In genomic region chr9:136654820-136655219, GRCh38 we compare ENCODE assay signal across 31 cellular contexts. TPM values are rescaled to one million over a fixed set of nuclear protein-coding genes. Genes with fewer than 3 reads are reported as not detected.
DNase-seq lines count a peak whose midpoint lies in the region; ATAC-seq and TF ChIP-seq lines count a peak whose summit lies in the region.
"Had no signal": no experiment of that assay in that cellular context is flagged by ENCODE, and none has a peak within 500 bp of the region (broad histone marks: within the 10 kb centered on the region; RNA-seq: fewer than 3 reads in every experiment).

No MANE protein-coding gene starts in this region.

- WGBS in heart left ventricle, 4 donors = 66 to 82% (median 71%) methylated on average over 5 to 9 of the region's 9 CpGs
- WGBS in gastroesophageal sphincter (ENCODE audit: low coverage in 1 of 2), 2 donors = no CpG with 5 or more reads among the region's 9 CpGs

- H3K36me3 Mint-ChIP-seq in activated naive CD4-positive, alpha-beta T cell treated with anti-CD3 and anti-CD28 coated beads, Interleukin-2, amount 10 ng/mL, durations not matched to agents 7 days and 5 days = no peaks in the 10 kb centered on the region
- H3K36me3 Mint-ChIP-seq: activated CD4-positive, alpha-beta memory T cell treated with anti-CD3 and anti-CD28 coated beads for 36 hours; CD4-positive, alpha-beta memory T cell; memory B cell had no signal

- H3K9me2 ChIP-seq in PC-9 (ENCODE audit: insufficient read depth) = no peaks in the 10 kb centered on the region

- H3K36me3 ChIP-seq in heart left ventricle (no peaks in the 10 kb centered on the region), gastroesophageal sphincter (no peaks in the 10 kb centered on the region), parathyroid adenoma (ENCODE audit: control insufficient read depth, insufficient read depth, low read length) (no peaks in the 10 kb centered on the region), PC-9 (ENCODE audit: low read depth) (no peaks in the 10 kb centered on the region)
- H3K36me3 ChIP-seq: brain microvascular endothelial cell, uterus had no signal

- no peaks in the 10 kb centered on the region for H3K9me3 Mint-ChIP-seq in activated naive CD4-positive, alpha-beta T cell treated with anti-CD3 and anti-CD28 coated beads, Interleukin-2, amount 10 ng/mL, durations not matched to agents 7 days and 5 days
- H3K9me3 Mint-ChIP-seq: activated CD4-positive, alpha-beta memory T cell treated with anti-CD3 and anti-CD28 coated beads for 36 hours; CD4-positive, alpha-beta memory T cell; memory B cell; nephron progenitor cell; T-helper 2 cell treated with Interferon-gamma antibody and Interleukin-4, amounts not matched to agents 5 μg/mL and 100 μg/mL, for 36 hours had no signal

- H3K27ac ChIP-seq in heart left ventricle (peak overlapping the region; percentile 74 to 99 (median 94)), gastroesophageal sphincter (peak overlapping the region in 3 of 4 donors; percentile 51 to 72 (median 70)), parathyroid adenoma (peak overlapping the region; percentile 24), temporal lobe (ENCODE audit: low read depth, low read length) (peak overlapping the region; percentile 17), PC-9 (no peak overlapping the region)
- H3K27ac ChIP-seq: brain microvascular endothelial cell, KMS-11 had no signal

- CTCF ChIA-PET in PC-9 (lab: Charles Lee) = no interaction called here
- CTCF ChIA-PET in activated naive CD4-positive, alpha-beta T cell treated with anti-CD3 and anti-CD28 coated beads, Interleukin-2, amount 10 ng/mL, durations not matched to agents 7 days and 5 days (lab: Charles Lee) = no interaction called here

- no peak for TF ChIP-seq POLR2A in heart left ventricle (IDR thresholded peaks at IDR 0.05)
- no peak for TF ChIP-seq POLR2A in gastroesophageal sphincter (IDR thresholded peaks at IDR 0.05)

- no peaks in the 10 kb centered on the region for H3K79me2 ChIP-seq in parathyroid adenoma
- no peaks in the 10 kb centered on the region for H3K79me2 ChIP-seq in PC-9 (ENCODE audit: low read depth)

- TF ChIP-seq EP300 in gastroesophageal sphincter (IDR thresholded peaks at IDR 0.05) = no peak

- POLR2A ChIA-PET in PC-9 (lab: Charles Lee; ENCODE audit: unreplicated experiment) = no interaction called here

- BruUV-seq in PC-9 (replicated peaks; lab: Mats Ljungman, UMichigan) = no TSS peak

- TF ChIP-seq CTCF in heart left ventricle (IDR thresholded peaks at IDR 0.05) = no peak
- TF ChIP-seq CTCF in gastroesophageal sphincter (IDR thresholded peaks at IDR 0.05) = no peak
- TF ChIP-seq CTCF in parathyroid adenoma (IDR thresholded peaks at IDR 0.05) = no peak
- no peak for TF ChIP-seq CTCF in PC-9 (conservative IDR thresholded peaks at IDR 0.05)

- peaks cover 0 to 45% (median 0%) of the 10 kb centered on the region in 9 donors for H3K27me3 ChIP-seq in heart left ventricle
- H3K27me3 ChIP-seq in gastroesophageal sphincter = peaks cover 51% of the 10 kb centered on the region
- no peaks in the 10 kb centered on the region for H3K27me3 ChIP-seq in parathyroid adenoma (ENCODE audit: control insufficient read depth, insufficient read depth, low read length)
- peaks cover 24% of the 10 kb centered on the region; the same call in 1 of the 2 replicates for H3K27me3 ChIP-seq in PC-9 (ENCODE audit: insufficient read depth, low read depth)
- H3K27me3 ChIP-seq: brain microvascular endothelial cell, uterus had no signal

- no peak overlapping the region for H3K4me3 ChIP-seq in heart left ventricle
- no peak overlapping the region for H3K4me3 ChIP-seq in gastroesophageal sphincter
- H3K4me3 ChIP-seq in parathyroid adenoma (ENCODE audit: low read depth, low read length) = no peak overlapping the region
- no peak overlapping the region for H3K4me3 ChIP-seq in PC-9
- H3K4me3 ChIP-seq: dorsolateral prefrontal cortex, uterus had no signal

- H3K4me3 Mint-ChIP-seq in activated naive CD4-positive, alpha-beta T cell treated with anti-CD3 and anti-CD28 coated beads, Interleukin-2, amount 10 ng/mL, durations not matched to agents 7 days and 5 days = no peak overlapping the region
- H3K4me3 Mint-ChIP-seq: activated CD4-positive, alpha-beta memory T cell treated with anti-CD3 and anti-CD28 coated beads for 36 hours; CD4-positive, alpha-beta memory T cell; memory B cell; nephron progenitor cell; T-helper 2 cell treated with Interferon-gamma antibody and Interleukin-4, amounts not matched to agents 5 μg/mL and 100 μg/mL, for 36 hours had no signal

- peaks cover 81% of the 10 kb centered on the region for H3K27me3 Mint-ChIP-seq in activated naive CD4-positive, alpha-beta T cell treated with anti-CD3 and anti-CD28 coated beads, Interleukin-2, amount 10 ng/mL, durations not matched to agents 7 days and 5 days

- DNase-seq in heart left ventricle (peak in 2 of 5 donors; percentile 8 to 27), cardiac septum (ENCODE audit: low spot score) (no peak), PC-9 (no peak)
- no peak for DNase-seq in activated naive CD4-positive, alpha-beta T cell treated with anti-CD3 and anti-CD28 coated beads, Interleukin-2, amount 10 ng/mL, durations not matched to agents 7 days and 5 days
- DNase-seq: 8988T; activated CD4-positive, alpha-beta memory T cell treated with anti-CD3 and anti-CD28 coated beads for 36 hours; activated CD4-positive, alpha-beta T cell treated with anti-CD3 and anti-CD28 coated beads for 1 hour; activated CD8-positive, alpha-beta memory T cell treated with anti-CD3 and anti-CD28 coated beads, Interleukin-2, amount 50 U/mL, for 48 hours; activated naive CD4-positive, alpha-beta T cell treated with anti-CD3 and anti-CD28 coated beads, Interleukin-2, amount 50 U/mL, for 16 hours; amniotic stem cell; brain microvascular endothelial cell; CD4-positive, alpha-beta memory T cell; DND-41; dorsolateral prefrontal cortex; GF-D8; NCI-H1417; NCI-H2029; NCI-H526; SHP77 treated with DMSO at 0.1 percent for 48 hours; stimulated activated CD4-positive, alpha-beta T cell treated with anti-CD3 and anti-CD28 coated beads, Interleukin-4, amount 100 ng/mL, for 24 hours had no signal

- intact Hi-C loops in heart left ventricle (cut with DNase I) (no loop called here), cardiac septum (cut with DNase I) (no loop called here), PC-9 (cut with micrococcal nuclease; ENCODE audit: unreplicated experiment) (no loop called here)

- peaks cover 0 to 51% (median 22%) of the 10 kb centered on the region in 12 donors for H3K4me1 ChIP-seq in heart left ventricle
- H3K4me1 ChIP-seq in gastroesophageal sphincter = peaks cover 0 to 25% (median 0%) of the 10 kb centered on the region in 3 donors
- H3K4me1 ChIP-seq in parathyroid adenoma = no peaks in the 10 kb centered on the region
- H3K4me1 ChIP-seq in PC-9 (replicated peaks; ENCODE audit: insufficient read depth) = no peaks in the 10 kb centered on the region; the same call in 1 of the 2 replicates
- H3K4me1 ChIP-seq: uterus had no signal

- H3F3A ChIP-seq in PC-9 (ENCODE audit: insufficient read depth, low read depth) = no peaks in the 10 kb centered on the region

- peaks cover 9% of the 10 kb centered on the region for H3K4me1 Mint-ChIP-seq in activated naive CD4-positive, alpha-beta T cell treated with anti-CD3 and anti-CD28 coated beads, Interleukin-2, amount 10 ng/mL, durations not matched to agents 7 days and 5 days

- H3K9me3 ChIP-seq in heart left ventricle (no peaks in the 10 kb centered on the region), gastroesophageal sphincter (no peaks in the 10 kb centered on the region), parathyroid adenoma (ENCODE audit: control insufficient read depth, low read length) (no peaks in the 10 kb centered on the region), PC-9 (ENCODE audit: insufficient read depth, low read depth) (no peaks in the 10 kb centered on the region)
- H3K9me3 ChIP-seq: uterus had no signal

- no peak overlapping the region for H3K9ac ChIP-seq in parathyroid adenoma
- H3K9ac ChIP-seq: KMS-11 had no signal

- H3K27ac Mint-ChIP-seq in activated naive CD4-positive, alpha-beta T cell treated with anti-CD3 and anti-CD28 coated beads, Interleukin-2, amount 10 ng/mL, durations not matched to agents 7 days and 5 days = no peak overlapping the region
- H3K27ac Mint-ChIP-seq: activated CD4-positive, alpha-beta memory T cell treated with anti-CD3 and anti-CD28 coated beads for 36 hours; CD4-positive, alpha-beta memory T cell; memory B cell; nephron progenitor cell; T-helper 2 cell treated with Interferon-gamma antibody and Interleukin-4, amounts not matched to agents 5 μg/mL and 100 μg/mL, for 36 hours had no signal

- H4K20me1 ChIP-seq in PC-9 (ENCODE audit: insufficient read depth) = no peaks in the 10 kb centered on the region

- ATAC-seq in heart left ventricle (no peak), gastroesophageal sphincter (peak; percentile 3), HG03354 (IDR thresholded peaks at IDR 0.05; ENCODE audit: poor library complexity, severe bottlenecking, unreplicated experiment) (no peak)
- ATAC-seq: Panc1 had no signal

- H2AFZ ChIP-seq in parathyroid adenoma (no peak overlapping the region), PC-9 (no peak overlapping the region)

- H3K4me2 ChIP-seq in parathyroid adenoma (ENCODE audit: low read length) = no peak overlapping the region
- no peak overlapping the region for H3K4me2 ChIP-seq in PC-9
- H3K4me2 ChIP-seq: KMS-11 had no signal

RNA-seq across cellular contexts. Expression of gene EGFL7, which starts 7.9 kb away (rescaled TPM):
- total RNA-seq in heart left ventricle = 100 to 1,000 TPM in 2 of 9 donors, 10 to 100 TPM in 7; 56.4 to 142 (median 94.0) TPM
- 100 to 1,000 TPM; 103 to 137 TPM for polyA plus RNA-seq in heart left ventricle
- total RNA-seq in cardiac septum = 85.3 TPM
- 10 to 100 TPM; 38.8 to 81.0 (median 56.4) TPM for total RNA-seq in gastroesophageal sphincter
- total RNA-seq in temporal lobe = 11.6 TPM
- total RNA-seq in PC-9 (2021) = 53.1 and 70.7 TPM in 2 replicates
- total RNA-seq: CD4-positive, alpha-beta memory T cell had no signal

RNA-seq across cellular contexts. Expression of gene AGPAT2, which starts 32.4 kb away (rescaled TPM):
- total RNA-seq in heart left ventricle = 10 to 100 TPM; 52.4 to 90.7 (median 62.5) TPM
- 100 to 1,000 TPM in 1 of 2 donors, 10 to 100 TPM in 1; 88.8 to 122 TPM for polyA plus RNA-seq in heart left ventricle
- 48.4 TPM for total RNA-seq in cardiac septum
- 10 to 100 TPM; 28.8 to 43.6 (median 38.4) TPM for total RNA-seq in gastroesophageal sphincter
- 0.98 TPM for total RNA-seq in temporal lobe
- 124 and 136 TPM in 2 replicates for total RNA-seq in PC-9 (2021)

RNA-seq across cellular contexts. Expression of gene DIPK1B, which starts 57.6 kb away (rescaled TPM):
- total RNA-seq in heart left ventricle (10 to 100 TPM; 14.4 to 46.3 (median 19.8) TPM), cardiac septum (28.3 TPM), gastroesophageal sphincter (10 to 100 TPM in 2 of 4 donors, 1 to 10 TPM in 2; 7.8 to 24.4 (median 11.2) TPM), temporal lobe (18.2 TPM), PC-9 (2021) (19.0 and 32.6 TPM in 2 replicates)
- 10 to 100 TPM; 18.1 to 24.4 TPM for polyA plus RNA-seq in heart left ventricle
- total RNA-seq: activated CD4-positive, alpha-beta memory T cell treated with anti-CD3 and anti-CD28 coated beads for 36 hours; CD4-positive, alpha-beta memory T cell had no signal
- polyA plus RNA-seq: CD4-positive, alpha-beta memory T cell; keratinocyte had no signal

Comparison
In these comparisons a context has a peak if more than half of its experiments do, and no peak if none do; other contexts are left out.
1. RNA of gene AGPAT2, which starts 32.4 kb away (total RNA-seq): 124 to 136 TPM in PC-9, 52.4 to 90.7 TPM in heart left ventricle, 48.4 TPM in cardiac septum (single experiment) and 28.8 to 43.6 TPM in gastroesophageal sphincter; 0.98 TPM in temporal lobe (single experiment); every median in the first group is over 10 times any median in the second.